Comparison of ENCODE assay signal across 14 cellular contexts in genomic region chr18:13541621-13542519, GRCh38.
A peak's percentile ranks its signal among the peaks of the same experiment; 100 is the strongest.
DNase-seq lines count a peak whose midpoint lies in the region; ATAC-seq and FAIRE-seq lines count a peak whose summit lies in the region.
"Had no signal": no experiment of that assay in that cellular context is flagged by ENCODE, and none has a peak within 500 bp of the region (broad histone marks: within the 10 kb centered on the region; RNA-seq: fewer than 3 reads in every experiment).

No MANE protein-coding gene starts in this region.

- no peak overlapping the region for H3K14ac ChIP-seq in mesenchymal stem cell (ENCODE audit: low read length in 2 of 2)

- peak overlapping the region in 1 of 2 experiments; percentile 9 for H3K23ac ChIP-seq in mesenchymal stem cell (ENCODE audit: low read length in 2 of 2)

- H2BK5ac ChIP-seq in mesenchymal stem cell (ENCODE audit: low read depth, low read length, poor library complexity, severe bottlenecking) = no peak overlapping the region

- no peak overlapping the region for H3K4me3 ChIP-seq in mesenchymal stem cell (ENCODE audit: insufficient read depth in 1 of 2, low read depth in 1 of 2, low read length in 2 of 2)
- H3K4me3 ChIP-seq: GM12878, GM23248, tibial artery had no signal

- ATAC-seq in HG02763 (IDR thresholded peaks at IDR 0.05; ENCODE audit: unreplicated experiment) = no peak
- ATAC-seq: GM12878 had no signal

- H3K36me3 ChIP-seq in mesenchymal stem cell (ENCODE audit: control insufficient read depth in 1 of 2, insufficient read depth in 2 of 2, low read depth in 1 of 2, low read length in 2 of 2) = no peaks in the 10 kb centered on the region

- no peak overlapping the region for H3K9ac ChIP-seq in mesenchymal stem cell (ENCODE audit: low read length)
- H3K9ac ChIP-seq: GM23248 had no signal

- peaks cover 3 to 11% of the 10 kb centered on the region in 2 experiments for H3K27me3 ChIP-seq in mesenchymal stem cell (ENCODE audit: control insufficient read depth in 1 of 2, insufficient read depth in 1 of 2, low read length in 2 of 2)
- H3K27me3 ChIP-seq: tibial artery had no signal

- DNase-seq in activated CD8-positive, alpha-beta memory T cell treated with anti-CD3 and anti-CD28 coated beads for 24 hours = peak; percentile 48
- DNase-seq in activated CD8-positive, alpha-beta memory T cell treated with anti-CD3 and anti-CD28 coated beads, Interleukin-2, amount 50 U/mL, for 4 hours = no peak
- DNase-seq in amniotic epithelial cell (ENCODE audit: low read depth) (peak; percentile 28), mesenchymal stem cell (peak; percentile 14), urothelium cell line (ENCODE audit: low spot score) (no peak), NCI-H526 treated with DMSO at 0.1 percent for 48 hours (lab: John Stamatoyannopoulos, UW) (no peak)
- no peak for DNase-seq in activated CD4-positive, alpha-beta T cell treated with anti-CD3 and anti-CD28 coated beads for 48 hours
- DNase-seq: activated naive CD4-positive, alpha-beta T cell treated with anti-CD3 and anti-CD28 coated beads for 36 hours; GM23248; NCI-H1436 treated with DMSO at 0.1 percent for 48 hours; tibial artery had no signal

- H2AFZ ChIP-seq in mesenchymal stem cell (ENCODE audit: low read depth, low read length) = no peak overlapping the region
- H2AFZ ChIP-seq: GM23248 had no signal

- WGBS in mesenchymal stem cell = 54% methylated on average over 12 of the region's 13 CpGs

- H3K4me1 ChIP-seq in mesenchymal stem cell (ENCODE audit: control insufficient read depth, insufficient read depth, low read depth, low read length) = no peaks in the 10 kb centered on the region

- H4K8ac ChIP-seq in mesenchymal stem cell (ENCODE audit: low read length) = no peak overlapping the region

- H2BK15ac ChIP-seq in mesenchymal stem cell (ENCODE audit: low read depth, poor library complexity, severe bottlenecking) = no peak overlapping the region

- H3K9me3 ChIP-seq in mesenchymal stem cell (ENCODE audit: control insufficient read depth, low read length) = no peaks in the 10 kb centered on the region
- H3K9me3 ChIP-seq: tibial artery had no signal

- FAIRE-seq in urothelium cell line (lab: Jason Lieb, UNC) = peak; percentile 46
- FAIRE-seq: GM12878, HTR-8/SVneo had no signal

- H3K4ac ChIP-seq in mesenchymal stem cell (ENCODE audit: low read depth in 1 of 2, low read length in 2 of 2) = no peak overlapping the region

- H2BK12ac ChIP-seq in mesenchymal stem cell (ENCODE audit: low read length in 2 of 2) = no peak overlapping the region

- no peak overlapping the region for H2BK120ac ChIP-seq in mesenchymal stem cell (ENCODE audit: low read depth, low read length)

- H3K27ac ChIP-seq in mesenchymal stem cell (ENCODE audit: low read length, poor library complexity, severe bottlenecking) = no peak overlapping the region
- H3K27ac ChIP-seq: GM23248, tibial artery had no signal

- no peaks in the 10 kb centered on the region for H3K79me1 ChIP-seq in mesenchymal stem cell (replicated peaks; ENCODE audit: low read length, poor library complexity, severe bottlenecking)

- H3K4me2 ChIP-seq in mesenchymal stem cell (ENCODE audit: low read length, poor library complexity, severe bottlenecking) = no peak overlapping the region

- no peak overlapping the region for H4K91ac ChIP-seq in mesenchymal stem cell (ENCODE audit: low read length)

- H3K18ac ChIP-seq in mesenchymal stem cell (ENCODE audit: low read depth in 1 of 2, low read length in 2 of 2) = no peak overlapping the region

- no peak overlapping the region for H2AK5ac ChIP-seq in mesenchymal stem cell (ENCODE audit: low read length, severe bottlenecking)

Comparison
In these comparisons a context has a peak if more than half of its experiments do, and no peak if none do; other contexts are left out.
1. DNase-seq: peak in activated CD8-positive, alpha-beta memory T cell treated with anti-CD3 and anti-CD28 coated beads for 24 hours (single experiment), amniotic epithelial cell (single experiment) and mesenchymal stem cell (single experiment); none in activated CD8-positive, alpha-beta memory T cell treated with anti-CD3 and anti-CD28 coated beads, Interleukin-2, amount 50 U/mL, for 4 hours (single experiment), urothelium cell line (single experiment), activated CD4-positive, alpha-beta T cell treated with anti-CD3 and anti-CD28 coated beads for 48 hours (single experiment) and NCI-H526 treated with DMSO at 0.1 percent for 48 hours (single experiment).